30 cellular contexts compared by ENCODE assay signal in the genomic region with DNA sequence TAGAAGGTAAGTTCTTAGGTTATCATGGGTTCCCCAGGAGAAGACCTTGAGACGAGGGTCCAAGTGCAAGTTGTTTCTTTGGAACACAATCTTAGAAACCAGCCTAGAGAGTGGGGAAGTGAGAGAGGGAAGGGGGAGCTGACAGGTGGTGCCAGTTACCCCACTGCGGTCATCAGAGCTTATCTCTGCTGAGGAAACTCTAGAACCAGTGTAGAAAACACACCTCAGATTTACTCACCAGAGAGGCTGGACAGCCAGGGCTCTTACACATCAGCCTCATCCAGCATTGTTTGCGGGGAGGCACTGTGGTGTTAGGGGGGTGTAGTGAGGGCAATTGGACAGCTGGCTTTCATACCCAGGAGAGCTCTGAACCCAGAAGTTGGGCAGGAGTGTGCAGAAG.
"Had no signal": no experiment of that assay in that cellular context is flagged by ENCODE, and none has a peak within 500 bp of the region (broad histone marks: within the 10 kb centered on the region; RNA-seq: fewer than 3 reads in every experiment).

No MANE protein-coding gene starts in this region.

- DNase-seq: activated B cell treated with CpG ODN at 0.5 μM for 24 hours; activated CD4-positive, alpha-beta memory T cell treated with anti-CD3 and anti-CD28 coated beads for 36 hours; activated CD4-positive, alpha-beta T cell treated with anti-CD3 and anti-CD28 coated beads for 4 hours; activated CD4-positive, alpha-beta T cell treated with anti-CD3 and anti-CD28 coated beads, Interleukin-2, amount 10 ng/mL, durations not matched to agents 24 days and 14 days; activated CD4-positive, alpha-beta T cell treated with anti-CD3 and anti-CD28 coated beads, Interleukin-2, amount 50 U/mL, for 1 hour; activated CD4-positive, alpha-beta T cell treated with anti-CD3 and anti-CD28 coated beads, Interleukin-2, amount 50 U/mL, for 4 hours; activated CD4-positive, CD25-positive, alpha-beta regulatory T cell treated with anti-CD3 and anti-CD28 coated beads, Interleukin-2, amount 50 U/mL, for 72 hours; activated CD8-positive, alpha-beta memory T cell treated with anti-CD3 and anti-CD28 coated beads, Interleukin-2, amount 50 U/mL, for 4 hours; activated CD8-positive, alpha-beta T cell treated with anti-CD3 and anti-CD28 coated beads for 36 hours; activated effector memory CD4-positive, alpha-beta T cell treated with anti-CD3 and anti-CD28 coated beads, Interleukin-2, amount 50 U/mL, for 16 hours; activated gamma-delta T cell treated with Interleukin-2 at 50 U/mL for 16 hours; activated naive CD4-positive, alpha-beta T cell; activated naive CD4-positive, alpha-beta T cell treated with anti-CD3 and anti-CD28 coated beads for 36 hours; activated naive CD4-positive, alpha-beta T cell treated with anti-CD3 and anti-CD28 coated beads, Interleukin-2, amount 50 U/mL, for 16 hours; activated naive CD8-positive, alpha-beta T cell treated with anti-CD3 and anti-CD28 coated beads for 36 hours; activated T-cell treated with anti-CD3 and anti-CD28 coated beads for 4 hours; activated T-cell treated with anti-CD3 and anti-CD28 coated beads, Interleukin-2, amount 50 U/mL, for 1 hour; activated T-cell treated with anti-CD3 and anti-CD28 coated beads, Interleukin-2, amount 50 U/mL, for 4 hours; activated T-cell treated with anti-CD3 and anti-CD28 coated beads, Interleukin-2, amount 50 U/mL, for 72 hours; adrenal gland; amniotic stem cell; aorta; body of pancreas; brain microvascular endothelial cell; central memory CD4-positive, alpha-beta T cell; T-helper 2 cell; T-helper 9 cell had no signal

- H3K27ac ChIP-seq: adrenal gland, body of pancreas, brain microvascular endothelial cell, breast epithelium had no signal

- H3K9me3 ChIP-seq: adrenal gland, body of pancreas, breast epithelium had no signal

- H3K4me3 ChIP-seq: adrenal gland, body of pancreas, breast epithelium had no signal

- H3K27me3 ChIP-seq: adrenal gland, body of pancreas, brain microvascular endothelial cell, breast epithelium had no signal

- H3K36me3 ChIP-seq: adrenal gland, brain microvascular endothelial cell, breast epithelium had no signal

- H3K4me1 ChIP-seq: adrenal gland, breast epithelium had no signal

- FAIRE-seq: astrocyte, TTC549 had no signal
